In genomic region chr1:15830284-15830657, GRCh38 we compare ENCODE assay signal across 18 cellular contexts. TPM values are rescaled to one million over a fixed set of nuclear protein-coding genes. Genes with fewer than 3 reads are reported as not detected.
A peak's percentile ranks its signal among the peaks of the same experiment; 100 is the strongest.
DNase-seq lines count a peak whose midpoint lies in the region; ATAC-seq and TF ChIP-seq lines count a peak whose summit lies in the region.
"Had no signal": no experiment of that assay in that cellular context is flagged by ENCODE, and none has a peak within 500 bp of the region (broad histone marks: within the 10 kb centered on the region; RNA-seq: fewer than 3 reads in every experiment).

No MANE protein-coding gene starts in this region.

- CTCF ChIA-PET in PC-9 (lab: Charles Lee), result interaction anchor here (1.2 kb wide), 1 partner anchor 14 kb away, joined by 4 read pairs; no protein-coding TSS in a partner anchor

- H3K9me3 Mint-ChIP-seq in stimulated activated memory B cell treated with anti-CD40 and anti-IgM and Interleukin-4, amounts not matched to agents 10 μg/mL and 1 μg/mL and 100 μg/mL, for 72 hours, result no peaks in the 10 kb centered on the region
- H3K9me3 Mint-ChIP-seq: immature natural killer cell had no signal

- no peak for TF ChIP-seq POLR2A in esophagus squamous epithelium (IDR thresholded peaks at IDR 0.05)

- H3F3A ChIP-seq in PC-9 (ENCODE audit: insufficient read depth, low read depth), result peaks cover 44% of the 10 kb centered on the region

- H3K4me3 ChIP-seq in H7 (ENCODE audit: insufficient read depth, low read depth, low read length) (no peak overlapping the region), PC-9 (no peak overlapping the region), esophagus squamous epithelium (no peak overlapping the region)
- H3K4me3 ChIP-seq: SJSA1 had no signal

- TF ChIP-seq CTCF in PC-9 (conservative IDR thresholded peaks at IDR 0.05) (no peak), esophagus squamous epithelium (IDR thresholded peaks at IDR 0.05) (peak in 2 of 6 experiments; percentile 9 to 26)

- H3K27ac ChIP-seq in PC-9, result peak overlapping the region; percentile 17; the same call in 1 of the 2 replicates
- H3K27ac ChIP-seq in esophagus squamous epithelium, result peak overlapping the region in 3 of 4 donors; percentile 25 to 100 (median 99)
- H3K27ac ChIP-seq: SJSA1 had no signal

- no peaks in the 10 kb centered on the region for H3K27me3 Mint-ChIP-seq in stimulated activated memory B cell treated with anti-CD40 and anti-IgM and Interleukin-4, amounts not matched to agents 10 μg/mL and 1 μg/mL and 100 μg/mL, for 72 hours

- DNase-seq in H7 (peak; percentile 59), PC-9 (no peak), esophagus squamous epithelium (lab: John Stamatoyannopoulos, UW) (no peak), NCI-H187 treated with DMSO at 0.1 percent for 48 hours (lab: John Stamatoyannopoulos, UW) (no peak), HT-29 (ENCODE audit: low spot score) (no peak), A172 (ENCODE audit: low spot score) (no peak)
- DNase-seq: activated CD4-positive, CD25-positive, alpha-beta regulatory T cell; dermis blood vessel endothelial cell; foreskin fibroblast; immature natural killer cell; NCI-H1694; NCI-H82; substantia nigra had no signal

- peaks cover 20% of the 10 kb centered on the region for H3K79me2 ChIP-seq in PC-9 (ENCODE audit: low read depth)

- POLR2A ChIA-PET in PC-9 (lab: Charles Lee; ENCODE audit: unreplicated experiment), result no interaction called here

- H3K4me2 ChIP-seq in PC-9, result no peak overlapping the region

- H3K4me3 Mint-ChIP-seq in stimulated activated memory B cell treated with anti-CD40 and anti-IgM and Interleukin-4, amounts not matched to agents 10 μg/mL and 1 μg/mL and 100 μg/mL, for 72 hours, result peak overlapping the region; percentile 49

- H4K20me1 ChIP-seq in PC-9 (ENCODE audit: insufficient read depth), result no peaks in the 10 kb centered on the region

- H3K4me1 Mint-ChIP-seq in stimulated activated memory B cell treated with anti-CD40 and anti-IgM and Interleukin-4, amounts not matched to agents 10 μg/mL and 1 μg/mL and 100 μg/mL, for 72 hours, result peaks cover 68% of the 10 kb centered on the region

- no TSS peak for BruUV-seq in PC-9 (replicated peaks; lab: Mats Ljungman, UMichigan)

- peak overlapping the region; percentile 83 for H3K27ac Mint-ChIP-seq in stimulated activated memory B cell treated with anti-CD40 and anti-IgM and Interleukin-4, amounts not matched to agents 10 μg/mL and 1 μg/mL and 100 μg/mL, for 72 hours

- intact Hi-C loops in PC-9 (cut with micrococcal nuclease; ENCODE audit: unreplicated experiment), result no loop called here
- intact Hi-C loops in esophagus squamous epithelium (cut with DNase I), result no loop called here

- no peak for ATAC-seq in stimulated activated memory B cell treated with anti-CD40 and anti-IgM and Interleukin-4, amounts not matched to agents 10 μg/mL and 1 μg/mL and 100 μg/mL, for 72 hours
- no peak for ATAC-seq in GM18519 (IDR thresholded peaks at IDR 0.05; ENCODE audit: low FRiP score, unreplicated experiment)
- ATAC-seq: HepG2, sciatic nerve had no signal

- no peak overlapping the region for H2AFZ ChIP-seq in PC-9

- no peaks in the 10 kb centered on the region for H3K27me3 ChIP-seq in H7 (ENCODE audit: control insufficient read depth, insufficient read depth, low read length)
- H3K27me3 ChIP-seq in PC-9 (ENCODE audit: insufficient read depth, low read depth), result no peaks in the 10 kb centered on the region
- H3K27me3 ChIP-seq in esophagus squamous epithelium, result no peaks in the 10 kb centered on the region
- H3K27me3 ChIP-seq: SJSA1 had no signal

- H3K36me3 ChIP-seq in H7 (replicated peaks; ENCODE audit: control insufficient read depth, insufficient read depth, low read length), result no peaks in the 10 kb centered on the region
- H3K36me3 ChIP-seq in PC-9 (ENCODE audit: low read depth), result no peaks in the 10 kb centered on the region
- H3K36me3 ChIP-seq in esophagus squamous epithelium, result no peaks in the 10 kb centered on the region
- H3K36me3 ChIP-seq: SJSA1 had no signal

- no peaks in the 10 kb centered on the region for H3K9me2 ChIP-seq in PC-9 (ENCODE audit: insufficient read depth)

- peaks cover 5% of the 10 kb centered on the region for H3K36me3 Mint-ChIP-seq in stimulated activated memory B cell treated with anti-CD40 and anti-IgM and Interleukin-4, amounts not matched to agents 10 μg/mL and 1 μg/mL and 100 μg/mL, for 72 hours
- H3K36me3 Mint-ChIP-seq: immature natural killer cell had no signal

- H3K4me1 ChIP-seq in PC-9 (replicated peaks; ENCODE audit: insufficient read depth), result peaks cover 17% of the 10 kb centered on the region
- H3K4me1 ChIP-seq in esophagus squamous epithelium, result peaks cover 18 to 73% (median 27%) of the 10 kb centered on the region in 3 donors

- H3K9me3 ChIP-seq in PC-9 (ENCODE audit: insufficient read depth, low read depth) (no peaks in the 10 kb centered on the region), esophagus squamous epithelium (no peaks in the 10 kb centered on the region)
- H3K9me3 ChIP-seq: SJSA1 had no signal

- 41 to 71% methylated on average over 1 of the region's 1 CpG for WGBS in esophagus squamous epithelium, 2 donors

RNA-seq across cellular contexts. Expression of gene SPEN, which starts 17.2 kb away (rescaled TPM):
- 19.9 and 32.9 TPM in 2 replicates for total RNA-seq in H7 (2014; rRNA removed; shearing (Covaris generic))
- total RNA-seq in PC-9 (2021) (44.9 and 46.8 TPM in 2 replicates), esophagus squamous epithelium (10 to 100 TPM; 22.4 to 36.0 (median 30.5) TPM)
- 17.1 and 20.1 TPM in 2 replicates for total RNA-seq in HT-29 (2014; rRNA removed; shearing (Covaris generic))
- total RNA-seq in A172 (2014; rRNA removed; shearing (Covaris generic)), result 6.9 and 15.8 TPM in 2 replicates

RNA-seq across cellular contexts. Expression of gene UQCRHL, which starts 22.8 kb away (rescaled TPM):
- 9.3 and 14.5 TPM in 2 replicates for total RNA-seq in H7 (2014; rRNA removed; shearing (Covaris generic))
- total RNA-seq in PC-9 (2021) (4.9 and 5.1 TPM in 2 replicates), esophagus squamous epithelium (1 to 10 TPM in 1 of 4 donors, under 1 TPM in 3; 0.64 to 1.8 (median 0.78) TPM)
- 5.5 and 8.0 TPM in 2 replicates for total RNA-seq in HT-29 (2014; rRNA removed; shearing (Covaris generic))
- 0.84 and 1.5 TPM in 2 replicates for total RNA-seq in A172 (2014; rRNA removed; shearing (Covaris generic))
